9 cellular contexts compared by ENCODE assay signal in the genomic region with DNA sequence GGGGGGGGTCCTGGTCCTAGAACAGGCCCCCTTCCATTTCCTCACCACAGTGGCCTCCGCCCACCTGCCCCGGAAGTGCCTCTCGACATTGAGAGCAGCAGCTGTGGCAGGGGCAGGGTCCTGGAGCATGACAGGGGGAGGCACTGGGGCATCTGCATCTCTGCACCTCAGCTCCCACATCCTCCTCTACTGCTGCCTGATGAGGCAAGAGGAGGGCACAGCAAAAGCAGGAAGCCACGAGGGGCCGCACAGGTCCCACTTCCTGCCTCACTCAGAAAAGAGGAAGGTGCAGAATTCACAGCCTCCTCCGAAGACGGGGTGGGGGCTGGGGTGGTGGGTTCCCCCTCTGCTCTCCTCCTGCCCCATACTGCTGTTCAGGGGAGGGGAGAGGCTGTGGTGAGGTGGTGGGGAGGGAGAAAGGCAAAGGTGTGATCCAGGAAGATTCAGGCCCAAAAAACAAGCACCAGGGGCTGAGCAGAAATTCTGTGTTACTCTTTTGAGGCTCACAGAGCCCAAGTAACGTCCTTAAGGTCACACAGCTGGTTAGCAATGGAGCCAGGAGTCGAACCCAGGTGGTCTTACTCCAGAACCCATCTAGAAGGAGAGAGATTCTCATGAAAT. TPM values are rescaled to one million over a fixed set of nuclear protein-coding genes. Genes with fewer than 3 reads are reported as not detected.
DNase-seq lines count a peak whose midpoint lies in the region; ATAC-seq and TF ChIP-seq lines count a peak whose summit lies in the region.
"Had no signal": no experiment of that assay in that cellular context is flagged by ENCODE, and none has a peak within 500 bp of the region (broad histone marks: within the 10 kb centered on the region; RNA-seq: fewer than 3 reads in every experiment).

No MANE protein-coding gene starts in this region.

- no peaks in the 10 kb centered on the region for H3K27me3 ChIP-seq in suprapubic skin

- peaks cover 32% of the 10 kb centered on the region for H3K36me3 ChIP-seq in suprapubic skin

- H3K9me3 Mint-ChIP-seq in activated naive CD4-positive, alpha-beta T cell treated with anti-CD3 and anti-CD28 coated beads, Interleukin-2, amount 10 ng/mL, durations not matched to agents 7 days and 5 days: no peaks in the 10 kb centered on the region

- H3K27me3 Mint-ChIP-seq in activated naive CD4-positive, alpha-beta T cell treated with anti-CD3 and anti-CD28 coated beads, Interleukin-2, amount 10 ng/mL, durations not matched to agents 7 days and 5 days: no peaks in the 10 kb centered on the region

- WGBS in suprapubic skin: 74% methylated on average over 9 of the region's 9 CpGs

- TF ChIP-seq CTCF in suprapubic skin (IDR thresholded peaks at IDR 0.05): no peak

- TF ChIP-seq POLR2A in suprapubic skin (IDR thresholded peaks at IDR 0.05): no peak

- H3K4me1 Mint-ChIP-seq in activated naive CD4-positive, alpha-beta T cell treated with anti-CD3 and anti-CD28 coated beads, Interleukin-2, amount 10 ng/mL, durations not matched to agents 7 days and 5 days: peaks cover 93% of the 10 kb centered on the region

- H3K4me3 ChIP-seq in suprapubic skin: no peak overlapping the region
- H3K4me3 ChIP-seq: SK-N-MC had no signal

- CTCF ChIA-PET in activated naive CD4-positive, alpha-beta T cell treated with anti-CD3 and anti-CD28 coated beads, Interleukin-2, amount 10 ng/mL, durations not matched to agents 7 days and 5 days (lab: Charles Lee): interaction anchor here (0.6 to 5.6 kb wide), 4 partner anchors 13 to 280 kb away, joined by 3 to 65 read pairs (median 3); partner anchors contain the start of gene AKNA

- peak overlapping the region; percentile 77 for H3K4me3 Mint-ChIP-seq in activated naive CD4-positive, alpha-beta T cell treated with anti-CD3 and anti-CD28 coated beads, Interleukin-2, amount 10 ng/mL, durations not matched to agents 7 days and 5 days

- no peak for TF ChIP-seq EP300 in suprapubic skin (IDR thresholded peaks at IDR 0.05)

- H3K27ac Mint-ChIP-seq in activated naive CD4-positive, alpha-beta T cell treated with anti-CD3 and anti-CD28 coated beads, Interleukin-2, amount 10 ng/mL, durations not matched to agents 7 days and 5 days: peak overlapping the region; percentile 94

- DNase-seq in SKM-1 treated with dmso at 0.1 percent for 144 hours (lab: John Stamatoyannopoulos, UW; ENCODE audit: unreplicated experiment): peak; percentile 94
- peak; percentile 94 for DNase-seq in activated naive CD4-positive, alpha-beta T cell treated with anti-CD3 and anti-CD28 coated beads, Interleukin-2, amount 10 ng/mL, durations not matched to agents 7 days and 5 days
- peak; percentile 71 for DNase-seq in mucosa of gallbladder (ENCODE audit: low spot score)
- DNase-seq in suprapubic skin (ENCODE audit: low spot score in 2 of 2): no peak
- DNase-seq in mesenteric fat pad (ENCODE audit: low spot score): no peak
- DNase-seq in NCI-H1105 treated with DMSO at 0.1 percent for 48 hours (lab: John Stamatoyannopoulos, UW): no peak

- ATAC-seq in GM18907 (IDR thresholded peaks at IDR 0.05; ENCODE audit: unreplicated experiment) (peak; percentile 95), HG03066 (IDR thresholded peaks at IDR 0.05; ENCODE audit: low read depth, unreplicated experiment) (peak; percentile 91)

- peaks cover 24% of the 10 kb centered on the region for H3K4me1 ChIP-seq in suprapubic skin

- H3K27ac ChIP-seq in suprapubic skin: peak overlapping the region; percentile 63

- no peaks in the 10 kb centered on the region for H3K9me3 ChIP-seq in suprapubic skin

- H3K36me3 Mint-ChIP-seq in activated naive CD4-positive, alpha-beta T cell treated with anti-CD3 and anti-CD28 coated beads, Interleukin-2, amount 10 ng/mL, durations not matched to agents 7 days and 5 days: peaks cover 83% of the 10 kb centered on the region

RNA-seq across cellular contexts. Expression of gene AKNA, which starts 14.7 kb away (rescaled TPM):
- 41.0 TPM for total RNA-seq in mucosa of gallbladder
- total RNA-seq in suprapubic skin: 10 to 100 TPM; 10.5 to 27.1 (median 14.4) TPM
- 44.9 TPM for total RNA-seq in mesenteric fat pad

RNA-seq across cellular contexts. Expression of gene ORM2, which starts 43.4 kb away (rescaled TPM):
- total RNA-seq in mucosa of gallbladder (2.8 TPM), suprapubic skin (1 to 10 TPM in 1 of 4 donors, not detected in 3; 9.5 TPM), mesenteric fat pad (not detected)

RNA-seq across cellular contexts. Expression of gene ORM1, which starts 50.2 kb away (rescaled TPM):
- 12.7 TPM for total RNA-seq in mucosa of gallbladder
- 10 to 100 TPM in 1 of 4 donors, not detected in 3; 59.2 TPM for total RNA-seq in suprapubic skin
- total RNA-seq in mesenteric fat pad: 0.64 TPM

Comparison
In these comparisons a context has a peak if more than half of its experiments do, and no peak if none do; other contexts are left out.
1. DNase-seq: peak in SKM-1 treated with dmso at 0.1 percent for 144 hours (single experiment), activated naive CD4-positive, alpha-beta T cell treated with anti-CD3 and anti-CD28 coated beads, Interleukin-2, amount 10 ng/mL, durations not matched to agents 7 days and 5 days (single experiment) and mucosa of gallbladder (single experiment); none in suprapubic skin (0 of 2), mesenteric fat pad (single experiment) and NCI-H1105 treated with DMSO at 0.1 percent for 48 hours (single experiment).